13 cellular contexts compared by ENCODE assay signal in the genomic region with DNA sequence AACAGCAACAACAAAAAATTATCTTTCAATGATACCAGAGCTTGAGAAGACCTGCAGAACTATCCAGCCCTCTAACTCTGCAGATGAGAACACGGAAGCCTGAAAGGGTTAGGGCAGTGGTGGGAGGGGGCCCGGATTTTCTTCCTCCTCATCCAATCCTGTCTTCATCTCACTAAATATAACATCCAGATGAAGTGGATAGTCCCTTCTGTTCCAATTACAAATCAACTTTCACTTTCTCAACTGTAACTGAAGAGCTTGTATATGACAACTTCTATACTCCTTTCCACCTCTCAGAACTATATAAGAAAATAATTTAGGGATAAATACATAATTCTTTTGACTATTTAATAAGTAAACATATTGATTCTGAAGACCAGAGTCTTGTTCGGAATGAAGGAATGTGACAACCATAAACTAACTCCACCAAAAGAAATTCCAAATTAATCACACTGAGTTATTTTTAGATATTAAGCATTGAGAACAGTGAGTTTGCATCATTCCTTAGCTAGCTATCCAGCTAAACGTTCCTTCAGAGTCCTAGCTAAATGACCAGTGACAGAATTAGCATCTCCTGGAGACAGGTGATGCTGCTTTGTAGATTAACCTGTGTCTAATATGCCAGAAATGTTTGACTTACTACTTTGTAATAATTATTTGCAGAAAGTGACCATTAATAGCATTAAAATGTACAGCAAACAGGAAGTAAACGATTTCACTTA. TPM values are rescaled to one million over a fixed set of nuclear protein-coding genes. Genes with fewer than 3 reads are reported as not detected.
A peak's percentile ranks its signal among the peaks of the same experiment; 100 is the strongest.
DNase-seq lines count a peak whose midpoint lies in the region; ATAC-seq, FAIRE-seq and TF ChIP-seq lines count a peak whose summit lies in the region.
"Had no signal": no experiment of that assay in that cellular context is flagged by ENCODE, and none has a peak within 500 bp of the region (broad histone marks: within the 10 kb centered on the region; RNA-seq: fewer than 3 reads in every experiment).

No MANE protein-coding gene starts in this region.

- no peaks in the 10 kb centered on the region for H3K9me3 Mint-ChIP-seq in natural killer cell
- H3K9me3 Mint-ChIP-seq: activated CD8-positive, alpha-beta T cell treated with anti-CD3 and anti-CD28 coated beads for 36 hours had no signal

- no peak for TF ChIP-seq POLR2A in suprapubic skin (IDR thresholded peaks at IDR 0.05)

- no peaks in the 10 kb centered on the region for H3K36me3 Mint-ChIP-seq in natural killer cell

- WGBS in suprapubic skin, result 50% methylated on average over 5 of the region's 5 CpGs

- DNase-seq in Karpas-422 (no peak), kidney (no peak), suprapubic skin (ENCODE audit: low spot score in 2 of 2) (no peak), HuH-7 (ENCODE audit: low spot score) (no peak), LoVo (ENCODE audit: low spot score) (no peak), natural killer cell (no peak), NCI-H510A treated with DMSO at 0.1 percent for 48 hours (lab: John Stamatoyannopoulos, UW) (no peak)
- DNase-seq: activated CD8-positive, alpha-beta T cell treated with anti-CD3 and anti-CD28 coated beads for 36 hours; activated gamma-delta T cell treated with Interleukin-2 at 50 U/mL for 16 hours; dermis blood vessel endothelial cell; NCI-H345 had no signal

- no peak overlapping the region for H3K27ac Mint-ChIP-seq in natural killer cell
- H3K27ac Mint-ChIP-seq: activated CD8-positive, alpha-beta T cell treated with anti-CD3 and anti-CD28 coated beads for 36 hours had no signal

- H3K9ac ChIP-seq in Karpas-422 (ENCODE audit: low read length) (no peak overlapping the region), endocrine pancreas (ENCODE audit: control insufficient read depth, insufficient read depth, low read length) (no peak overlapping the region), kidney (ENCODE audit: low read length in 2 of 2) (no peak overlapping the region)

- H3K4me3 Mint-ChIP-seq in natural killer cell, result no peak overlapping the region
- H3K4me3 Mint-ChIP-seq: activated CD8-positive, alpha-beta T cell treated with anti-CD3 and anti-CD28 coated beads for 36 hours had no signal

- intact Hi-C loops in kidney (cut with DNase I) (no loop called here), natural killer cell (cut with micrococcal nuclease) (no loop called here)

- peak overlapping the region; percentile 65; the same call in 1 of the 2 replicates for H3K27ac ChIP-seq in Karpas-422 (ENCODE audit: low read length)
- H3K27ac ChIP-seq in kidney (ENCODE audit: low read depth in 2 of 2, low read length in 2 of 2), result peak overlapping the region in 1 of 2 donors; percentile 34
- H3K27ac ChIP-seq in suprapubic skin, result no peak overlapping the region

- no peaks in the 10 kb centered on the region for H3K9me2 ChIP-seq in Karpas-422 (replicated peaks; ENCODE audit: insufficient read depth, low read length)

- no peak for TF ChIP-seq CTCF in kidney (IDR thresholded peaks at IDR 0.05; ENCODE audit: borderline replicate concordance, extremely low read depth, insufficient read depth)
- TF ChIP-seq CTCF in suprapubic skin (IDR thresholded peaks at IDR 0.05), result no peak
- TF ChIP-seq CTCF in natural killer cell (IDR thresholded peaks at IDR 0.05), result no peak

- peak; percentile 19 for FAIRE-seq in kidney (lab: Jason Lieb, UNC)

- H3K27me3 ChIP-seq in Karpas-422 (ENCODE audit: low read length) (no peaks in the 10 kb centered on the region), endocrine pancreas (ENCODE audit: control insufficient read depth, insufficient read depth, low read length) (no peaks in the 10 kb centered on the region), suprapubic skin (no peaks in the 10 kb centered on the region)

- H3K36me3 ChIP-seq in Karpas-422 (ENCODE audit: insufficient read depth, low read length), result peaks cover 24% of the 10 kb centered on the region; the same call in 1 of the 2 replicates
- H3K36me3 ChIP-seq in endocrine pancreas (ENCODE audit: control insufficient read depth, insufficient read depth, low read length), result no peaks in the 10 kb centered on the region
- no peaks in the 10 kb centered on the region for H3K36me3 ChIP-seq in kidney (ENCODE audit: control insufficient read depth in 1 of 2, insufficient read depth in 2 of 2, low read length in 2 of 2)
- H3K36me3 ChIP-seq in suprapubic skin, result no peaks in the 10 kb centered on the region

- H3K4me3 ChIP-seq in Karpas-422 (ENCODE audit: low read length), result no peak overlapping the region
- H3K4me3 ChIP-seq in endocrine pancreas (ENCODE audit: control insufficient read depth, insufficient read depth, low read length), result peak overlapping the region; percentile 7
- peak overlapping the region; percentile 5 to 35 for H3K4me3 ChIP-seq in kidney (ENCODE audit: low read length in 2 of 2)
- peak overlapping the region; percentile 13 for H3K4me3 ChIP-seq in suprapubic skin

- H3K4me1 Mint-ChIP-seq in natural killer cell, result peaks cover 0 to 3% of the 10 kb centered on the region in 2 donors

- no peak overlapping the region for H3K4me2 ChIP-seq in Karpas-422 (ENCODE audit: low read depth, low read length, poor library complexity, severe bottlenecking)

- peaks cover 35% of the 10 kb centered on the region for H3K79me2 ChIP-seq in Karpas-422 (ENCODE audit: low read length)

- H3K4me1 ChIP-seq in Karpas-422 (ENCODE audit: low read length) (peaks cover 26% of the 10 kb centered on the region), endocrine pancreas (ENCODE audit: control insufficient read depth, insufficient read depth, low read length) (peaks cover 6% of the 10 kb centered on the region), kidney (ENCODE audit: control insufficient read depth in 1 of 2, insufficient read depth in 1 of 2, low read depth in 1 of 2, low read length in 2 of 2) (peaks cover 9 to 17% of the 10 kb centered on the region in 2 donors), suprapubic skin (no peaks in the 10 kb centered on the region)

- ATAC-seq in natural killer cell, result no peak
- ATAC-seq: activated CD8-positive, alpha-beta T cell treated with anti-CD3 and anti-CD28 coated beads for 36 hours; Panc1 had no signal

- H2AFZ ChIP-seq in Karpas-422 (ENCODE audit: low read length), result no peak overlapping the region

- TF ChIP-seq EP300 in suprapubic skin (IDR thresholded peaks at IDR 0.05), result no peak

- H3K9me3 ChIP-seq in Karpas-422 (ENCODE audit: low read length) (no peaks in the 10 kb centered on the region), endocrine pancreas (ENCODE audit: control insufficient read depth, low read length) (no peaks in the 10 kb centered on the region), kidney (ENCODE audit: control insufficient read depth in 1 of 2, low read length in 2 of 2) (no peaks in the 10 kb centered on the region), suprapubic skin (no peaks in the 10 kb centered on the region)

- no peaks in the 10 kb centered on the region for H3K27me3 Mint-ChIP-seq in natural killer cell (ENCODE audit: low read depth in 2 of 2)
- H3K27me3 Mint-ChIP-seq: activated CD8-positive, alpha-beta T cell treated with anti-CD3 and anti-CD28 coated beads for 36 hours had no signal

- H4K20me1 ChIP-seq in Karpas-422 (ENCODE audit: insufficient read depth, low read depth, low read length), result no peaks in the 10 kb centered on the region

RNA-seq across cellular contexts. Expression of a gene that starts 32.7 kb away (rescaled TPM):
- total RNA-seq in Karpas-422 (2014; rRNA removed; shearing (Covaris generic); ENCODE audit: low replicate concordance), result 3.2 and 4.0 TPM in 2 replicates
- total RNA-seq in kidney (9.3 TPM), suprapubic skin (10 to 100 TPM; 10.2 to 15.9 (median 12.2) TPM), natural killer cell (1 to 10 TPM; 5.5 to 6.6 (median 6.4) TPM)
- 5.1 TPM for polyA plus RNA-seq in kidney (ENCODE audit: insufficient read depth, low read depth, low replicate concordance)

RNA-seq across cellular contexts. Expression of a gene that starts 58.6 kb away (rescaled TPM):
- 0.32 and 0.56 TPM in 2 replicates for total RNA-seq in Karpas-422 (2014; rRNA removed; shearing (Covaris generic); ENCODE audit: low replicate concordance)
- total RNA-seq in kidney (101 TPM), suprapubic skin (10 to 100 TPM in 2 of 4 donors, 1 to 10 TPM in 2; 9.2 to 40.0 (median 15.4) TPM), natural killer cell (under 1 TPM in 2 of 3 donors, not detected in 1; 0.15 to 0.16 TPM)
- 107 TPM for polyA plus RNA-seq in kidney (ENCODE audit: insufficient read depth, low read depth, low replicate concordance)
